ENCODE assay signal across 10 cellular contexts in the genomic region with DNA sequence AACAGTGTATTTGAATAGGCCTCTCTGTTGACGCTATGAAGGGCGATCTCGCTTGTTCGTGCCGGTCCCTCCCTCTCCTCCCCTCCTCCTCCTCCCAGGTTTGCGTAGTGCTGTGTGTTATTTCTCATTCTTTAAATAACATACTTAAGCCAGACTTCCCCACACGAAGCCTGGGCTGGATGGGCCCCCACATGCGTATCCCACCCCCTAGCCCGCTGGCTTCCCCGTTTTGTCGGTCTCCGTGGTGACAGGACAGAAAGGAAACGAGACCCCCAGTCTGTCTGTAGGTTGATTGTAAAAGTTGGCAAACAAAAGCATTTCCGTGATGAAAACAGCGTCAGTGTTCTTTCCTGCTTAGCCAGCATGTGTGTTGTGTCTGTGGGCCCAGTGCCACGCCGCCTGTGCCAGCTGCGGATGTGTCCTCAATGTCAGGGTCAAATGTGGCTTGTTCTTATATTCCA. TPM values are rescaled to one million over a fixed set of nuclear protein-coding genes. Genes with fewer than 3 reads are reported as not detected.
DNase-seq lines count a peak whose midpoint lies in the region; ATAC-seq and TF ChIP-seq lines count a peak whose summit lies in the region.
"Had no signal": no experiment of that assay in that cellular context is flagged by ENCODE, and none has a peak within 500 bp of the region (broad histone marks: within the 10 kb centered on the region; RNA-seq: fewer than 3 reads in every experiment).

No MANE protein-coding gene starts in this region.

- DNase-seq in stimulated activated naive CD4-positive, alpha-beta T cell (lab: John Stamatoyannopoulos, UW): peak; percentile 46 to 65 (median 54)
- DNase-seq in stimulated activated naive CD4-positive, alpha-beta T cell treated with Interleukin-2 at 50 U/mL for 16 hours (lab: John Stamatoyannopoulos, UW): no peak
- DNase-seq in naive B cell (no peak), aorta (peak; percentile 89 to 91), WERI-Rb-1 (no peak)

- no peaks in the 10 kb centered on the region for H3K27me3 Mint-ChIP-seq in naive B cell

- H3K36me3 ChIP-seq in esophagus (ENCODE audit: control insufficient read depth in 2 of 2, insufficient read depth in 2 of 2, low read length in 1 of 2): peaks cover 9 to 14% of the 10 kb centered on the region in 2 donors
- H3K36me3 ChIP-seq in aorta (ENCODE audit: control insufficient read depth in 1 of 2, insufficient read depth in 2 of 2, low read length in 1 of 2): peaks cover 4 to 5% of the 10 kb centered on the region in 2 donors
- H3K36me3 ChIP-seq in WERI-Rb-1: peaks cover 36% of the 10 kb centered on the region

- no peak for ATAC-seq in naive B cell (ENCODE audit: low read depth in 2 of 2)
- ATAC-seq in aorta (ENCODE audit: low FRiP score): peak; percentile 64
- ATAC-seq in HG03457 (IDR thresholded peaks at IDR 0.05; ENCODE audit: unreplicated experiment): no peak
- ATAC-seq in GM18858 (IDR thresholded peaks at IDR 0.05; ENCODE audit: unreplicated experiment): no peak

- H3K27ac Mint-ChIP-seq in naive B cell: peak overlapping the region in 4 of 6 donors; percentile 21 to 86 (median 68)

- no peak for TF ChIP-seq CTCF in WERI-Rb-1 (IDR thresholded peaks at IDR 0.05; ENCODE audit: low read depth, low read length)

- intact Hi-C loops in aorta (cut with DNase I): no loop called here

- no peaks in the 10 kb centered on the region for H3K9me3 Mint-ChIP-seq in naive B cell

- H3K9me3 ChIP-seq in esophagus (ENCODE audit: control insufficient read depth in 2 of 2, insufficient read depth in 1 of 2, low read depth in 1 of 2, low read length in 1 of 2) (no peaks in the 10 kb centered on the region), aorta (ENCODE audit: control insufficient read depth, low read length) (no peaks in the 10 kb centered on the region), WERI-Rb-1 (ENCODE audit: severe bottlenecking) (no peaks in the 10 kb centered on the region)

- H3K27ac ChIP-seq in esophagus (ENCODE audit: low read depth in 2 of 2, low read length in 1 of 2): peak overlapping the region; percentile 10 to 39
- peak overlapping the region; percentile 15 to 19 for H3K27ac ChIP-seq in aorta (ENCODE audit: low read depth in 1 of 2, low read length in 2 of 2)
- H3K27ac ChIP-seq in WERI-Rb-1: no peak overlapping the region

- H3K4me1 Mint-ChIP-seq in naive B cell: no peaks in the 10 kb centered on the region

- no peak overlapping the region for H3K4me3 Mint-ChIP-seq in naive B cell

- H3K36me3 Mint-ChIP-seq in naive B cell: peaks cover 13 to 20% of the 10 kb centered on the region in 2 donors

- H3K4me3 ChIP-seq in esophagus (ENCODE audit: low read depth in 1 of 2, low read length in 2 of 2) (no peak overlapping the region), aorta (ENCODE audit: low read length in 2 of 2) (no peak overlapping the region), WERI-Rb-1 (ENCODE audit: low read depth, low read length) (no peak overlapping the region)

- H3K4me1 ChIP-seq in esophagus (ENCODE audit: control insufficient read depth in 2 of 2, insufficient read depth in 2 of 2, low read length in 1 of 2) (peaks cover 2 to 10% of the 10 kb centered on the region in 2 donors), aorta (ENCODE audit: control insufficient read depth in 1 of 2, insufficient read depth in 2 of 2, low read length in 2 of 2) (no peaks in the 10 kb centered on the region)

- H3K27me3 ChIP-seq in esophagus (ENCODE audit: control insufficient read depth in 1 of 2, insufficient read depth in 2 of 2, low read length in 2 of 2): no peaks in the 10 kb centered on the region
- no peaks in the 10 kb centered on the region for H3K27me3 ChIP-seq in aorta (ENCODE audit: control insufficient read depth in 1 of 2, insufficient read depth in 2 of 2, low read length in 1 of 2)
- H3K27me3 ChIP-seq in WERI-Rb-1 (ENCODE audit: insufficient read depth, low read depth, severe bottlenecking): no peaks in the 10 kb centered on the region

- WGBS in esophagus, 2 donors: 43 to 46% methylated on average over 18 of the region's 18 CpGs
- WGBS in aorta, 2 donors: 2 to 4% methylated on average over 18 of the region's 18 CpGs

RNA-seq across cellular contexts. Expression of gene FAM118A, which starts 27.3 kb away (rescaled TPM):
- polyA plus RNA-seq in esophagus: 10 to 100 TPM; 15.4 to 44.4 TPM
- 10 to 100 TPM; 11.2 to 72.1 (median 37.0) TPM for polyA plus RNA-seq in naive B cell (ENCODE audit: low read depth in 6 of 6)
- 10 to 100 TPM; 59.2 to 66.7 TPM for total RNA-seq in aorta
- polyA plus RNA-seq in aorta: 100 to 1,000 TPM in 1 of 2 donors, 1 to 10 TPM in 1; 8.6 to 320 TPM

RNA-seq across cellular contexts. Expression of gene UPK3A, which starts 52.3 kb away (rescaled TPM):
- polyA plus RNA-seq in esophagus (not detected), naive B cell (ENCODE audit: low read depth in 6 of 6) (under 1 TPM in 2 of 6 donors, not detected in 4; 0.55 to 0.57 TPM), aorta (not detected)
- total RNA-seq in aorta: not detected
- total RNA-seq: kidney epithelial cell, M059J had no signal

Comparison
In these comparisons a context has a peak if more than half of its experiments do, and no peak if none do; other contexts are left out.
1. DNase-seq: peak in stimulated activated naive CD4-positive, alpha-beta T cell (6 of 6) and aorta (2 of 2); none in stimulated activated naive CD4-positive, alpha-beta T cell treated with Interleukin-2 at 50 U/mL for 16 hours (single experiment), naive B cell (single experiment) and WERI-Rb-1 (single experiment).